23 cellular contexts compared by ENCODE assay signal in genomic region chr17:1957037-1957436, GRCh38.
DNase-seq lines count a peak whose midpoint lies in the region; ATAC-seq, FAIRE-seq and TF ChIP-seq lines count a peak whose summit lies in the region.
"Had no signal": no experiment of that assay in that cellular context is flagged by ENCODE, and none has a peak within 500 bp of the region (broad histone marks: within the 10 kb centered on the region; RNA-seq: fewer than 3 reads in every experiment).

No MANE protein-coding gene starts in this region.

- H3K4me1 ChIP-seq in A549, result no peaks in the 10 kb centered on the region
- H3K4me1 ChIP-seq in adipocyte (ENCODE audit: control insufficient read depth, insufficient read depth, low read length), result peaks cover 14% of the 10 kb centered on the region
- H3K4me1 ChIP-seq in uterus, result no peaks in the 10 kb centered on the region
- H3K4me1 ChIP-seq: suprapubic skin had no signal

- TF ChIP-seq EP300 in A549 (IDR thresholded peaks at IDR 0.05), result no peak

- intact Hi-C loops in uterus (cut with DNase I; ENCODE audit: low total_unique reads), result no loop called here

- no peak; a peak in 1 of 6 replicates for ATAC-seq in A549
- no peak for ATAC-seq in GM19351 (IDR thresholded peaks at IDR 0.05; ENCODE audit: unreplicated experiment)
- ATAC-seq in omental fat pad (ENCODE audit: low FRiP score), result no peak
- ATAC-seq: activated T-helper 17 cell treated with anti-CD3 and anti-CD28 coated beads, Interleukin-2, amount 50 U/mL, for 72 hours; right cardiac atrium had no signal

- no peak overlapping the region for H3K9ac ChIP-seq in adipocyte (ENCODE audit: low read length)

- FAIRE-seq in A549 (lab: Jason Lieb, UNC) (no peak), H54 (lab: Jason Lieb, UNC) (peak; percentile 11)
- FAIRE-seq: TTC549 had no signal

- CTCF ChIA-PET in A549 (lab: Yijun Ruan, JAX), result interaction anchor here (0.8 to 2.4 kb wide), 10 partner anchors 13 to 240 kb away, joined by 3 to 8 read pairs (median 3); partner anchors contain the start of gene RTN4RL1

- TF ChIP-seq POLR2A in A549 (IDR thresholded peaks at IDR 0.05; ENCODE audit: low read length), result no peak
- TF ChIP-seq POLR2A in H54 (IDR thresholded peaks at IDR 0.05; ENCODE audit: low read depth, low read length), result no peak
- TF ChIP-seq POLR2A in uterus (IDR thresholded peaks at IDR 0.05), result no peak

- POLR2A ChIA-PET in A549 (lab: Yijun Ruan, JAX), result no interaction called here

- TF ChIP-seq CTCF in A549 (IDR thresholded peaks at IDR 0.05) (no peak), uterus (IDR thresholded peaks at IDR 0.05) (no peak), omental fat pad (IDR thresholded peaks at IDR 0.05) (no peak)

- DNase-seq in A549 (ENCODE audit: low read depth in 1 of 2, low spot score in 1 of 2) (no peak), H54 (ENCODE audit: insufficient read length, low spot score) (peak; percentile 40), adipocyte (ENCODE audit: low read depth) (peak; percentile 32), kidney tubule cell (ENCODE audit: low spot score) (peak; percentile 18), uterus (no peak), globus pallidus (ENCODE audit: low spot score) (no peak), omental fat pad (ENCODE audit: low spot score) (no peak)
- DNase-seq: activated CD4-positive, alpha-beta T cell treated with anti-CD3 and anti-CD28 coated beads for 48 hours; CD8-positive, alpha-beta memory T cell; DMS79 treated with DMSO at 0.1 percent for 48 hours; endodermal cell; GOT3; head of caudate nucleus; immature natural killer cell; NCI-H1105 treated with DMSO at 0.1 percent for 48 hours; NCI-H69; Right ventricle myocardium superior had no signal

- WGBS in A549 (ENCODE audit: missing lambda C conversion rate), result 49% methylated on average over 6 of the region's 6 CpGs

- no peak overlapping the region for H3K4me2 ChIP-seq in A549

- TF ChIP-seq RAD21 in A549 (conservative IDR thresholded peaks at IDR 0.05 in 1 of 2, IDR thresholded peaks at IDR 0.05 in 1 of 2), result no peak

- no peak overlapping the region for H3K4me3 ChIP-seq in A549
- H3K4me3 ChIP-seq in adipocyte (ENCODE audit: low read length), result no peak overlapping the region
- H3K4me3 ChIP-seq in uterus, result no peak overlapping the region
- H3K4me3 ChIP-seq: coronary artery, suprapubic skin had no signal

- no peak overlapping the region for H3K27ac ChIP-seq in A549
- no peak overlapping the region for H3K27ac ChIP-seq in uterus
- H3K27ac ChIP-seq: coronary artery, suprapubic skin had no signal

- no peaks in the 10 kb centered on the region for H3K36me3 ChIP-seq in adipocyte (ENCODE audit: control insufficient read depth, insufficient read depth, low read length, severe bottlenecking)
- no peaks in the 10 kb centered on the region for H3K36me3 ChIP-seq in uterus
- H3K36me3 ChIP-seq: suprapubic skin had no signal

- no peaks in the 10 kb centered on the region for H3K9me3 ChIP-seq in A549
- H3K9me3 ChIP-seq in adipocyte (ENCODE audit: control insufficient read depth, low read length), result no peaks in the 10 kb centered on the region
- no peaks in the 10 kb centered on the region for H3K9me3 ChIP-seq in uterus
- H3K9me3 ChIP-seq: suprapubic skin had no signal

- H3K27me3 ChIP-seq in adipocyte (replicated peaks; ENCODE audit: control insufficient read depth, insufficient read depth, low read length), result peaks cover 3% of the 10 kb centered on the region
- H3K27me3 ChIP-seq in uterus, result no peaks in the 10 kb centered on the region
- H3K27me3 ChIP-seq: suprapubic skin had no signal

TF ChIP-seq in A549, 52 proteins besides CTCF, POLR2A, EP300 and RAD21:
- TF ChIP-seq FOSL2 (IDR thresholded peaks at IDR 0.05) (no peak), FOSL2 (CRISPR knock-in tag; IDR thresholded peaks at IDR 0.05) (peak; percentile 70), KDM5A (IDR thresholded peaks at IDR 0.05) (no peak)

Comparison
In these comparisons a context has a peak if more than half of its experiments do, and no peak if none do; other contexts are left out.
1. DNase-seq: peak in H54 (single experiment), adipocyte (single experiment) and kidney tubule cell (single experiment); none in A549 (0 of 2), uterus (0 of 2), globus pallidus (single experiment) and omental fat pad (single experiment).